ENCODE assay signal across 37 cellular contexts in genomic region chr10:107051769-107052168, GRCh38.
DNase-seq lines count a peak whose midpoint lies in the region; ATAC-seq, FAIRE-seq and TF ChIP-seq lines count a peak whose summit lies in the region.
"Had no signal": no experiment of that assay in that cellular context is flagged by ENCODE, and none has a peak within 500 bp of the region (broad histone marks: within the 10 kb centered on the region; RNA-seq: fewer than 3 reads in every experiment).

No MANE protein-coding gene starts in this region.

- peak overlapping the region; percentile 67; the same call in 1 of the 2 replicates for H3K27ac Mint-ChIP-seq in GM23338
- H3K27ac Mint-ChIP-seq: B cell; CD14-positive monocyte; CD4-positive, alpha-beta memory T cell; CD4-positive, alpha-beta T cell; CD4-positive, CD25-positive, alpha-beta regulatory T cell; CD8-positive, alpha-beta memory T cell; CD8-positive, alpha-beta T cell had no signal

- no peak overlapping the region for H3K9ac ChIP-seq in K562 (ENCODE audit: insufficient read depth in 1 of 2, low read depth in 2 of 2, low read length in 2 of 2)
- H3K9ac ChIP-seq in H1 (replicated peaks in 1 of 4; ENCODE audit: extremely low read depth in 1 of 4, low read depth in 3 of 4, low read length in 3 of 4) = no peak overlapping the region
- H3K9ac ChIP-seq in mesenchymal stem cell (ENCODE audit: low read length) = no peak overlapping the region
- H3K9ac ChIP-seq: BLaER1; BLaER1 treated with 17β-estradiol and CSF1 and Interleukin-3, amounts not matched to agents 10 nM and 100 nM had no signal

- no peaks in the 10 kb centered on the region for H3K27me3 Mint-ChIP-seq in GM23338 (ENCODE audit: insufficient read depth, low read depth, poor library complexity)
- H3K27me3 Mint-ChIP-seq: B cell; CD4-positive, alpha-beta memory T cell; CD4-positive, alpha-beta T cell; CD4-positive, CD25-positive, alpha-beta regulatory T cell; CD8-positive, alpha-beta memory T cell had no signal

- POLR2A ChIA-PET in K562 (lab: Yijun Ruan, JAX) = interaction anchor here (0.7 kb wide), 1 partner anchor 28 kb away, joined by 3 read pairs; no protein-coding TSS in a partner anchor
- POLR2A ChIA-PET in H1 (lab: Charles Lee; ENCODE audit: partially characterized antibody) = no interaction called here

- no peak overlapping the region for H4K8ac ChIP-seq in H1 (ENCODE audit: extremely low read depth, insufficient read depth, low read length)
- H4K8ac ChIP-seq in mesenchymal stem cell (ENCODE audit: low read length) = no peak overlapping the region

- H3K36me3 ChIP-seq in GM23338 (ENCODE audit: insufficient read depth) = no peaks in the 10 kb centered on the region
- no peaks in the 10 kb centered on the region for H3K36me3 ChIP-seq in K562 (ENCODE audit: control insufficient read depth, insufficient read depth, low read length)
- no peaks in the 10 kb centered on the region for H3K36me3 ChIP-seq in H1 (ENCODE audit: control insufficient read depth in 2 of 4, insufficient read depth in 4 of 4, low read length in 3 of 4)
- no peaks in the 10 kb centered on the region for H3K36me3 ChIP-seq in hepatocyte (replicated peaks; ENCODE audit: insufficient read depth, low read depth)
- no peaks in the 10 kb centered on the region for H3K36me3 ChIP-seq in body of pancreas (replicated peaks in 1 of 2; ENCODE audit: insufficient read depth in 1 of 2, low read depth in 2 of 2)
- H3K36me3 ChIP-seq in mesenchymal stem cell (ENCODE audit: control insufficient read depth in 1 of 2, insufficient read depth in 2 of 2, low read depth in 1 of 2, low read length in 2 of 2) = no peaks in the 10 kb centered on the region
- H3K36me3 ChIP-seq: BE2C; BLaER1; BLaER1 treated with 17β-estradiol and CSF1 and Interleukin-3, amounts not matched to agents 10 nM and 100 nM had no signal

- no peaks in the 10 kb centered on the region for H3K9me1 ChIP-seq in K562 (ENCODE audit: control insufficient read depth, insufficient read depth, low read length)

- no peaks in the 10 kb centered on the region for H3K9me3 ChIP-seq in K562 (replicated peaks; ENCODE audit: control insufficient read depth, insufficient read depth, low read depth, low read length)
- no peaks in the 10 kb centered on the region for H3K9me3 ChIP-seq in H1 (ENCODE audit: insufficient read depth in 2 of 2, low read depth in 1 of 2, low read length in 1 of 2)
- no peaks in the 10 kb centered on the region for H3K9me3 ChIP-seq in hepatocyte (ENCODE audit: low read depth)
- H3K9me3 ChIP-seq in body of pancreas = no peaks in the 10 kb centered on the region
- H3K9me3 ChIP-seq in mesenchymal stem cell (ENCODE audit: control insufficient read depth, low read length) = peaks cover 3% of the 10 kb centered on the region
- H3K9me3 ChIP-seq: A549; BE2C; BLaER1; BLaER1 treated with 17β-estradiol and CSF1 and Interleukin-3, amounts not matched to agents 10 nM and 100 nM; Caco-2 had no signal

- intact Hi-C loops in K562 (cut with micrococcal nuclease) = no loop called here
- intact Hi-C loops in body of pancreas (cut with DNase I) = no loop called here

- CTCF ChIA-PET in K562 (lab: Yijun Ruan, JAX; ENCODE audit: low intra/inter-chr PET ratio) (no interaction called here), H1 (lab: Charles Lee; ENCODE audit: partially characterized antibody) (interaction anchor here (1.0 kb wide), 1 partner anchor 9 kb away, joined by 3 read pairs; no protein-coding TSS in a partner anchor)

- H3K4me3 ChIP-seq in GM23338 (no peak overlapping the region), K562 (no peak overlapping the region), H1 (ENCODE audit: extremely low read depth in 1 of 4, insufficient read depth in 2 of 4, low read depth in 3 of 4, low read length in 4 of 4) (no peak overlapping the region), hepatocyte (no peak overlapping the region), body of pancreas (no peak overlapping the region), mesenchymal stem cell (ENCODE audit: insufficient read depth in 1 of 2, low read depth in 1 of 2, low read length in 2 of 2) (no peak overlapping the region)
- H3K4me3 ChIP-seq: A549; BLaER1; BLaER1 treated with 17β-estradiol and CSF1 and Interleukin-3, amounts not matched to agents 10 nM and 100 nM had no signal

- TF ChIP-seq RAD21 in K562 (CRISPR knock-in tag; conservative IDR thresholded peaks at IDR 0.05 in 1 of 2, IDR thresholded peaks at IDR 0.05 in 1 of 2) = no peak
- no peak for TF ChIP-seq RAD21 in H1 (IDR thresholded peaks at IDR 0.05 in 1 of 2, conservative IDR thresholded peaks at IDR 0.05 in 1 of 2; ENCODE audit: low read depth in 2 of 2, low read length in 2 of 2)

- H3K9me3 Mint-ChIP-seq in GM23338 = no peaks in the 10 kb centered on the region; the same call in 2 of the 3 replicates

- H3K4ac ChIP-seq in H1 (replicated peaks; ENCODE audit: insufficient read length, low read depth, low read length) (no peak overlapping the region), mesenchymal stem cell (ENCODE audit: low read depth in 1 of 2, low read length in 2 of 2) (no peak overlapping the region)

- H3K27ac ChIP-seq in GM23338 (ENCODE audit: low read depth) (no peak overlapping the region), K562 (ENCODE audit: extremely low read depth, low read depth, low read length) (no peak overlapping the region), H1 (ENCODE audit: low read depth, low read length) (no peak overlapping the region), hepatocyte (peak overlapping the region; percentile 71), body of pancreas (no peak overlapping the region), mesenchymal stem cell (ENCODE audit: low read length, poor library complexity, severe bottlenecking) (no peak overlapping the region)
- H3K27ac ChIP-seq: 22Rv1; A549; BLaER1; BLaER1 treated with 17β-estradiol and CSF1 and Interleukin-3, amounts not matched to agents 10 nM and 100 nM; C4-2B had no signal

- H3K23me2 ChIP-seq in H1 (ENCODE audit: low read depth, low read length) = no peaks in the 10 kb centered on the region

- no peak overlapping the region for H2AFZ ChIP-seq in GM23338
- H2AFZ ChIP-seq in K562 (ENCODE audit: low read depth, low read length) = peak overlapping the region; percentile 25; the same call in 1 of the 2 replicates
- H2AFZ ChIP-seq in H1 (ENCODE audit: low read length) = no peak overlapping the region
- H2AFZ ChIP-seq in hepatocyte = no peak overlapping the region
- H2AFZ ChIP-seq in mesenchymal stem cell (ENCODE audit: low read depth, low read length) = no peak overlapping the region

- no peak overlapping the region for H3K56ac ChIP-seq in H1 (replicated peaks; ENCODE audit: insufficient read length, low read depth, low read length)

- no peak overlapping the region for H3K4me3 Mint-ChIP-seq in GM23338
- H3K4me3 Mint-ChIP-seq: B cell; CD14-positive monocyte; CD4-positive, alpha-beta memory T cell; CD4-positive, alpha-beta T cell; CD4-positive, CD25-positive, alpha-beta regulatory T cell; CD8-positive, alpha-beta memory T cell; CD8-positive, alpha-beta T cell had no signal

- H3K36me3 Mint-ChIP-seq in GM23338 (ENCODE audit: low read depth) = no peaks in the 10 kb centered on the region
- H3K36me3 Mint-ChIP-seq: CD14-positive monocyte; CD4-positive, alpha-beta memory T cell; CD4-positive, CD25-positive, alpha-beta regulatory T cell; CD8-positive, alpha-beta memory T cell; CD8-positive, alpha-beta T cell had no signal

- FAIRE-seq in K562 (lab: Jason Lieb, UNC) (peak; percentile 52), H1 (lab: Jason Lieb, UNC) (no peak)
- FAIRE-seq: A204.1, A549, D721Med had no signal

- H4K20me1 ChIP-seq in GM23338 (replicated peaks; ENCODE audit: insufficient read depth) (no peaks in the 10 kb centered on the region), K562 (replicated peaks; ENCODE audit: control insufficient read depth, insufficient read depth, low read length) (no peaks in the 10 kb centered on the region), H1 (replicated peaks in 1 of 2; ENCODE audit: control insufficient read depth in 1 of 2, insufficient read depth in 2 of 2, low read length in 2 of 2) (no peaks in the 10 kb centered on the region), hepatocyte (ENCODE audit: insufficient read depth, poor library complexity, severe bottlenecking) (no peaks in the 10 kb centered on the region)
- H4K20me1 ChIP-seq: BLaER1; BLaER1 treated with 17β-estradiol and CSF1 and Interleukin-3, amounts not matched to agents 10 nM and 100 nM had no signal

- in situ Hi-C loops in K562 (cut with MboI) = no loop called here

- H2BK5ac ChIP-seq in H1 (ENCODE audit: low read depth, low read length) (no peak overlapping the region), mesenchymal stem cell (ENCODE audit: low read depth, low read length, poor library complexity, severe bottlenecking) (no peak overlapping the region)

- no peak overlapping the region for H4K5ac ChIP-seq in H1 (ENCODE audit: insufficient read length, low read depth, low read length)

- no peaks in the 10 kb centered on the region for H3K79me2 ChIP-seq in GM23338 (replicated peaks; ENCODE audit: insufficient read depth)
- no peaks in the 10 kb centered on the region for H3K79me2 ChIP-seq in K562 (ENCODE audit: control insufficient read depth, insufficient read depth, low read length)
- no peaks in the 10 kb centered on the region for H3K79me2 ChIP-seq in H1 (ENCODE audit: control insufficient read depth in 1 of 2, insufficient read depth in 2 of 2, low read length in 2 of 2)
- no peaks in the 10 kb centered on the region for H3K79me2 ChIP-seq in hepatocyte

- H3K23ac ChIP-seq in H1 (ENCODE audit: insufficient read length) = peak overlapping the region; percentile 59
- H3K23ac ChIP-seq in mesenchymal stem cell (ENCODE audit: low read length in 2 of 2) = no peak overlapping the region

- no peak overlapping the region for H2BK15ac ChIP-seq in H1 (ENCODE audit: low read length)
- H2BK15ac ChIP-seq in mesenchymal stem cell (ENCODE audit: low read depth, poor library complexity, severe bottlenecking) = no peak overlapping the region

- TF ChIP-seq EP300 in K562 (IDR thresholded peaks at IDR 0.05; ENCODE audit: low read length) (no peak), H1 (IDR thresholded peaks at IDR 0.05; ENCODE audit: borderline replicate concordance in 1 of 2, low read depth in 2 of 2, low read length in 2 of 2) (no peak)

- BruUV-seq in K562 (replicated peaks; lab: Mats Ljungman, UMichigan) = no TSS peak

- H2AK5ac ChIP-seq in H1 (ENCODE audit: low read depth, low read length) = no peak overlapping the region
- H2AK5ac ChIP-seq in mesenchymal stem cell (ENCODE audit: low read length, severe bottlenecking) = no peak overlapping the region

- H3K4me2 ChIP-seq in GM23338 (no peak overlapping the region), K562 (ENCODE audit: insufficient read depth, low read length) (no peak overlapping the region), H1 (ENCODE audit: insufficient read depth in 1 of 2, low read depth in 2 of 2, low read length in 2 of 2) (no peak overlapping the region), hepatocyte (no peak overlapping the region), mesenchymal stem cell (ENCODE audit: low read length, poor library complexity, severe bottlenecking) (no peak overlapping the region)
- H3K4me2 ChIP-seq: A549; BLaER1; BLaER1 treated with 17β-estradiol and CSF1 and Interleukin-3, amounts not matched to agents 10 nM and 100 nM had no signal

- H2BK20ac ChIP-seq in H1 (ENCODE audit: low read length) = no peak overlapping the region

- H2BK12ac ChIP-seq in H1 (ENCODE audit: low read depth, low read length) (no peak overlapping the region), mesenchymal stem cell (ENCODE audit: low read length in 2 of 2) (no peak overlapping the region)

- 75% methylated on average over 1 of the region's 1 CpG for WGBS in K562 (ENCODE audit: insufficient coverage, low coverage, missing lambda C conversion rate)
- 90% methylated on average over 1 of the region's 1 CpG; no CpG with 5 or more reads in 1 of the 2 experiments for WGBS in H1 (ENCODE audit: extremely low coverage in 1 of 2, insufficient coverage in 1 of 2, insufficient read length in 1 of 2, insufficient replicate concordance in 2 of 2, low coverage in 1 of 2, low lambda C conversion rate in 2 of 2, missing lambda C conversion rate in 1 of 2), 2 experiments
- WGBS in hepatocyte (ENCODE audit: low lambda C conversion rate, missing lambda C conversion rate) = 88% methylated on average over 1 of the region's 1 CpG
- 74 to 79% methylated on average over 1 of the region's 1 CpG for WGBS in body of pancreas, 2 donors
- WGBS in mesenchymal stem cell = 70% methylated on average over 1 of the region's 1 CpG

- no peak overlapping the region for H4K91ac ChIP-seq in H1 (replicated peaks; ENCODE audit: insufficient read length, low read length)
- H4K91ac ChIP-seq in mesenchymal stem cell (ENCODE audit: low read length) = no peak overlapping the region

- H3K4me1 ChIP-seq in GM23338 (ENCODE audit: insufficient read depth) (peaks cover 8% of the 10 kb centered on the region; the same call in 1 of the 2 replicates), K562 (replicated peaks in 1 of 2; ENCODE audit: control insufficient read depth in 2 of 2, insufficient read depth in 2 of 2, low read length in 2 of 2) (peaks cover 0 to 15% of the 10 kb centered on the region in 2 experiments; a peak in 3 of 5 replicates), H1 (replicated peaks in 1 of 4; ENCODE audit: control insufficient read depth in 3 of 4, insufficient read depth in 4 of 4, low read length in 3 of 4) (peaks cover 0 to 4% (median 1%) of the 10 kb centered on the region in 4 experiments; a peak in 2 of 7 replicates), hepatocyte (ENCODE audit: insufficient read depth) (peaks cover 12% of the 10 kb centered on the region), body of pancreas (peaks cover 4% of the 10 kb centered on the region), mesenchymal stem cell (ENCODE audit: control insufficient read depth, insufficient read depth, low read depth, low read length) (no peaks in the 10 kb centered on the region)
- H3K4me1 ChIP-seq: A549; BLaER1; BLaER1 treated with 17β-estradiol and CSF1 and Interleukin-3, amounts not matched to agents 10 nM and 100 nM; Caco-2 had no signal

- H2BK120ac ChIP-seq in H1 (replicated peaks; ENCODE audit: low read depth, low read length) = no peak overlapping the region
- no peak overlapping the region for H2BK120ac ChIP-seq in mesenchymal stem cell (ENCODE audit: low read depth, low read length)

- no peak for DNase-seq in GM23338 (ENCODE audit: low spot score)
- no peak for DNase-seq in K562 (ENCODE audit: extremely low read depth in 1 of 4, low spot score in 3 of 4)
- no peak for DNase-seq in H1 (ENCODE audit: low read depth in 1 of 2, low spot score in 2 of 2)
- DNase-seq in hepatocyte (ENCODE audit: low spot score) = no peak
- DNase-seq in body of pancreas = no peak
- DNase-seq in activated T-cell treated with anti-CD3 and anti-CD28 coated beads for 4 hours = no peak
- DNase-seq in mesenchymal stem cell = no peak
- DNase-seq in NOMO-1 (lab: John Stamatoyannopoulos, UW; ENCODE audit: unreplicated experiment in 2 of 2) = no peak
- DNase-seq: 8988T; ACHN; AML-193; BE2C; C1 segment of cervical spinal cord; Caco-2; Calu3; CD4-positive, alpha-beta memory T cell; CD4-positive, alpha-beta T cell; CD4-positive, CD25-positive, alpha-beta regulatory T cell; CD8-positive, alpha-beta memory T cell; CD8-positive, alpha-beta T cell; COR-L47; DMS 273 treated with DMSO at 0.1 percent for 48 hours; DMS153; DMS53; DMS79; DMS79 treated with DMSO at 0.1 percent for 48 hours; DND-41; EL had no signal

- no peak overlapping the region for H3K18ac ChIP-seq in H1 (ENCODE audit: extremely low read depth, low read length)
- H3K18ac ChIP-seq in mesenchymal stem cell (ENCODE audit: low read depth in 1 of 2, low read length in 2 of 2) = no peak overlapping the region

- TF ChIP-seq POLR2A in K562 (conservative IDR thresholded peaks at IDR 0.05) = no peak
- no peak for TF ChIP-seq POLR2A in H1 (IDR thresholded peaks at IDR 0.05; ENCODE audit: control extremely low read depth in 1 of 2, low read depth in 2 of 2, low read length in 2 of 2)
- TF ChIP-seq POLR2A in body of pancreas (IDR thresholded peaks at IDR 0.05) = no peak

- peaks cover 18% of the 10 kb centered on the region; the same call in 2 of the 3 replicates for H3K4me1 Mint-ChIP-seq in GM23338
- H3K4me1 Mint-ChIP-seq: B cell; CD14-positive monocyte; CD4-positive, alpha-beta memory T cell; CD4-positive, CD25-positive, alpha-beta regulatory T cell; CD8-positive, alpha-beta memory T cell had no signal

- H3K14ac ChIP-seq in H1 (ENCODE audit: insufficient read length) = no peak overlapping the region
- no peak overlapping the region for H3K14ac ChIP-seq in mesenchymal stem cell (ENCODE audit: low read length in 2 of 2)

- no peak for TF ChIP-seq CTCF in GM23338 (conservative IDR thresholded peaks at IDR 0.05; ENCODE audit: low read depth in 2 of 2)
- TF ChIP-seq CTCF in K562 (IDR thresholded peaks at IDR 0.05 in 2 of 3, conservative IDR thresholded peaks at IDR 0.05 in 1 of 3; ENCODE audit: insufficient read depth in 2 of 3, low read depth in 1 of 3, low read length in 3 of 3) = no peak
- no peak for TF ChIP-seq CTCF in H1 (IDR thresholded peaks at IDR 0.05; ENCODE audit: control extremely low read depth in 1 of 3, insufficient read depth in 1 of 3, low read depth in 1 of 3, low read length in 3 of 3)
- TF ChIP-seq CTCF in hepatocyte (IDR thresholded peaks at IDR 0.05; ENCODE audit: poor library complexity) = no peak
- no peak for TF ChIP-seq CTCF in body of pancreas (IDR thresholded peaks at IDR 0.05)

- H3K9me2 ChIP-seq in GM23338 (ENCODE audit: insufficient read depth) (no peaks in the 10 kb centered on the region; the same call in 1 of the 2 replicates), hepatocyte (replicated peaks; ENCODE audit: insufficient read depth) (no peaks in the 10 kb centered on the region)

- H3F3A ChIP-seq in GM23338 (replicated peaks; ENCODE audit: low read depth) = no peaks in the 10 kb centered on the region

- no peaks in the 10 kb centered on the region for H3K27me3 ChIP-seq in GM23338 (ENCODE audit: insufficient read depth)
- H3K27me3 ChIP-seq in K562 (ENCODE audit: control insufficient read depth in 2 of 2, insufficient read depth in 2 of 2, low read length in 2 of 2) = no peaks in the 10 kb centered on the region
- H3K27me3 ChIP-seq in H1 (replicated peaks in 1 of 4; ENCODE audit: control insufficient read depth in 3 of 4, extremely low read depth in 1 of 4, insufficient read depth in 3 of 4, low read length in 3 of 4) = no peaks in the 10 kb centered on the region
- no peaks in the 10 kb centered on the region for H3K27me3 ChIP-seq in hepatocyte
- H3K27me3 ChIP-seq in body of pancreas = no peaks in the 10 kb centered on the region
- no peaks in the 10 kb centered on the region for H3K27me3 ChIP-seq in mesenchymal stem cell (ENCODE audit: control insufficient read depth in 1 of 2, insufficient read depth in 1 of 2, low read length in 2 of 2)
- H3K27me3 ChIP-seq: BE2C; BLaER1; BLaER1 treated with 17β-estradiol and CSF1 and Interleukin-3, amounts not matched to agents 10 nM and 100 nM had no signal

- H3K79me1 ChIP-seq in H1 (ENCODE audit: low read depth, low read length) (no peaks in the 10 kb centered on the region), mesenchymal stem cell (replicated peaks; ENCODE audit: low read length, poor library complexity, severe bottlenecking) (no peaks in the 10 kb centered on the region)

- ATAC-seq in GM23338 (no peak), K562 (peak; percentile 43; the same call in 1 of the 3 replicates), body of pancreas (no peak)
- ATAC-seq: A549; CD8-positive, alpha-beta T cell had no signal
